Comparison of ENCODE assay signal across 10 cellular contexts in genomic region chr12:108638141-108638823, GRCh38. TPM values are rescaled to one million over a fixed set of nuclear protein-coding genes. Genes with fewer than 3 reads are reported as not detected.
DNase-seq lines count a peak whose midpoint lies in the region; FAIRE-seq and TF ChIP-seq lines count a peak whose summit lies in the region.
"Had no signal": no experiment of that assay in that cellular context is flagged by ENCODE, and none has a peak within 500 bp of the region (broad histone marks: within the 10 kb centered on the region; RNA-seq: fewer than 3 reads in every experiment).

No MANE protein-coding gene starts in this region.

- H3K79me2 ChIP-seq in neural cell (replicated peaks; ENCODE audit: insufficient read depth, low read length): no peaks in the 10 kb centered on the region

- peak overlapping the region; percentile 74 to 96 (median 89) for H3K27ac ChIP-seq in BLaER1 treated with 17β-estradiol and CSF1 and Interleukin-3, amounts not matched to agents 10 nM and 100 nM
- H3K27ac ChIP-seq in esophagus squamous epithelium: peak overlapping the region; percentile 13 to 65 (median 55)
- H3K27ac ChIP-seq in neural cell (ENCODE audit: low read length): no peak overlapping the region

- TF ChIP-seq RAD21 in neural cell (conservative IDR thresholded peaks at IDR 0.05): no peak

- no TSS peak for BruUV-seq in Caco-2 (replicated peaks; lab: Mats Ljungman, UMichigan)

- peaks cover 7% of the 10 kb centered on the region for H3K4me1 Mint-ChIP-seq in Caco-2 (ENCODE audit: low read depth, unreplicated experiment)

- no peaks in the 10 kb centered on the region for H3K27me3 ChIP-seq in BLaER1 treated with 17β-estradiol and CSF1 and Interleukin-3, amounts not matched to agents 10 nM and 100 nM
- peaks cover 0 to 16% (median 0%) of the 10 kb centered on the region in 4 donors for H3K27me3 ChIP-seq in esophagus squamous epithelium
- H3K27me3 ChIP-seq in neural cell (ENCODE audit: insufficient read depth, low read depth, low read length): no peaks in the 10 kb centered on the region
- no peaks in the 10 kb centered on the region for H3K27me3 ChIP-seq in Caco-2 (replicated peaks; ENCODE audit: control insufficient read depth, insufficient read depth, low read length)

- POLR2A ChIA-PET in Caco-2 (lab: Charles Lee): no interaction called here

- WGBS in esophagus squamous epithelium, 2 donors: 33 to 40% methylated on average over 5 to 13 of the region's 18 CpGs

- H3K9me3 ChIP-seq in BLaER1 treated with 17β-estradiol and CSF1 and Interleukin-3, amounts not matched to agents 10 nM and 100 nM (replicated peaks in 1 of 11): no peaks in the 10 kb centered on the region
- no peaks in the 10 kb centered on the region for H3K9me3 ChIP-seq in esophagus squamous epithelium
- H3K9me3 ChIP-seq in neural cell (ENCODE audit: low read length): no peaks in the 10 kb centered on the region
- no peaks in the 10 kb centered on the region for H3K9me3 ChIP-seq in Caco-2

- no peak for TF ChIP-seq POLR2A in esophagus squamous epithelium (IDR thresholded peaks at IDR 0.05)

- intact Hi-C loops in esophagus squamous epithelium (cut with DNase I) (no loop called here), Caco-2 (cut with micrococcal nuclease; ENCODE audit: unreplicated experiment) (no loop called here)

- peaks cover 96 to 100% (median 100%) of the 10 kb centered on the region in 10 experiments for H3K4me1 ChIP-seq in BLaER1 treated with 17β-estradiol and CSF1 and Interleukin-3, amounts not matched to agents 10 nM and 100 nM
- peaks cover 10 to 55% (median 31%) of the 10 kb centered on the region in 3 donors for H3K4me1 ChIP-seq in esophagus squamous epithelium
- no peaks in the 10 kb centered on the region for H3K4me1 ChIP-seq in Caco-2

- peak overlapping the region; percentile 20 to 50 (median 32); a peak in 17 of 20 replicates for H3K4me3 ChIP-seq in BLaER1 treated with 17β-estradiol and CSF1 and Interleukin-3, amounts not matched to agents 10 nM and 100 nM
- H3K4me3 ChIP-seq in esophagus squamous epithelium (peak overlapping the region in 1 of 4 donors; percentile 31), neural cell (ENCODE audit: low read length) (no peak overlapping the region), Caco-2 (ENCODE audit: low read depth, low read length) (no peak overlapping the region)

- H3K9me3 Mint-ChIP-seq in Caco-2 (ENCODE audit: unreplicated experiment): no peaks in the 10 kb centered on the region
- H3K9me3 Mint-ChIP-seq: activated naive CD8-positive, alpha-beta T cell treated with anti-CD3 and anti-CD28 coated beads, Interleukin-2, amount 10 ng/mL, durations not matched to agents 7 days and 5 days had no signal

- peak overlapping the region; percentile 81 to 97 (median 93) for H3K4me2 ChIP-seq in BLaER1 treated with 17β-estradiol and CSF1 and Interleukin-3, amounts not matched to agents 10 nM and 100 nM
- H3K4me2 ChIP-seq in neural cell (ENCODE audit: low read length): no peak overlapping the region

- no peaks in the 10 kb centered on the region for H3K9me2 ChIP-seq in neural cell (ENCODE audit: insufficient read depth, low read length)

- no peak for FAIRE-seq in urothelium cell line (lab: Jason Lieb, UNC)

- CTCF ChIA-PET in Caco-2 (lab: Charles Lee): no interaction called here

- TF ChIP-seq CTCF in esophagus squamous epithelium (IDR thresholded peaks at IDR 0.05) (no peak), neural cell (IDR thresholded peaks at IDR 0.05; ENCODE audit: poor library complexity, severe bottlenecking) (no peak), Caco-2 (IDR thresholded peaks at IDR 0.05; ENCODE audit: insufficient read depth in 1 of 2, low read depth in 1 of 2, low read length in 1 of 2, severe bottlenecking in 1 of 2, unreplicated experiment in 1 of 2) (no peak)

- H3K36me3 ChIP-seq in BLaER1 treated with 17β-estradiol and CSF1 and Interleukin-3, amounts not matched to agents 10 nM and 100 nM: no peaks in the 10 kb centered on the region
- H3K36me3 ChIP-seq in esophagus squamous epithelium (no peaks in the 10 kb centered on the region), neural cell (ENCODE audit: insufficient read depth, low read length) (no peaks in the 10 kb centered on the region), Caco-2 (ENCODE audit: control insufficient read depth, insufficient read depth, low read length) (no peaks in the 10 kb centered on the region)

- no peaks in the 10 kb centered on the region for H3K27me3 Mint-ChIP-seq in Caco-2 (ENCODE audit: insufficient read depth, unreplicated experiment)
- H3K27me3 Mint-ChIP-seq: activated naive CD8-positive, alpha-beta T cell treated with anti-CD3 and anti-CD28 coated beads, Interleukin-2, amount 10 ng/mL, durations not matched to agents 7 days and 5 days; CD4-positive, CD25-positive, alpha-beta regulatory T cell had no signal

- DNase-seq in NAMALWA (ENCODE audit: low spot score) (peak; percentile 77), esophagus squamous epithelium (lab: John Stamatoyannopoulos, UW) (no peak), urothelium cell line (ENCODE audit: low spot score) (no peak), NCI-H774 (lab: John Stamatoyannopoulos, UW) (no peak), Caco-2 (no peak)
- DNase-seq in activated CD8-positive, alpha-beta memory T cell treated with anti-CD3 and anti-CD28 coated beads for 24 hours: no peak
- DNase-seq: activated naive CD8-positive, alpha-beta T cell treated with anti-CD3 and anti-CD28 coated beads, Interleukin-2, amount 10 ng/mL, durations not matched to agents 7 days and 5 days; CD4-positive, CD25-positive, alpha-beta regulatory T cell had no signal

- peak overlapping the region; percentile 62 to 86 (median 75) for H3K9ac ChIP-seq in BLaER1 treated with 17β-estradiol and CSF1 and Interleukin-3, amounts not matched to agents 10 nM and 100 nM
- H3K9ac ChIP-seq in neural cell (ENCODE audit: low read length): peak overlapping the region; percentile 13

- peaks cover 38% of the 10 kb centered on the region for H3K36me3 Mint-ChIP-seq in Caco-2 (ENCODE audit: insufficient read depth, unreplicated experiment)
- H3K36me3 Mint-ChIP-seq: CD4-positive, CD25-positive, alpha-beta regulatory T cell had no signal

- TF ChIP-seq EP300 in neural cell (conservative IDR thresholded peaks at IDR 0.05; ENCODE audit: poor library complexity, severe bottlenecking): no peak

- no peaks in the 10 kb centered on the region for H3F3A ChIP-seq in neural cell (ENCODE audit: insufficient read depth, low read length, poor library complexity, severe bottlenecking)

- H2AFZ ChIP-seq in neural cell (ENCODE audit: low read depth, low read length): no peak overlapping the region

- no peak overlapping the region for H3K4me3 Mint-ChIP-seq in Caco-2 (ENCODE audit: unreplicated experiment)
- H3K4me3 Mint-ChIP-seq: activated naive CD8-positive, alpha-beta T cell treated with anti-CD3 and anti-CD28 coated beads, Interleukin-2, amount 10 ng/mL, durations not matched to agents 7 days and 5 days had no signal

- H4K20me1 ChIP-seq in BLaER1 treated with 17β-estradiol and CSF1 and Interleukin-3, amounts not matched to agents 10 nM and 100 nM: 0 out of 22 replicates have a peak, but pooled peaks cover 0 to 7% (median 0%) of the 10 kb centered on the region in 11 experiments
- H4K20me1 ChIP-seq in neural cell (ENCODE audit: insufficient read depth): no peaks in the 10 kb centered on the region

- no peak overlapping the region for H3K27ac Mint-ChIP-seq in Caco-2 (ENCODE audit: unreplicated experiment)

TF ChIP-seq in neural cell, 6 proteins besides CTCF, POLR2A, EP300 and RAD21:
- TF ChIP-seq EZH2 (IDR thresholded peaks at IDR 0.05; ENCODE audit: borderline replicate concordance, insufficient read depth, low read length, poor library complexity, severe bottlenecking): no peak
- no peak for TF ChIP-seq MXI1 (conservative IDR thresholded peaks at IDR 0.05; ENCODE audit: poor library complexity, severe bottlenecking)
- no peak for TF ChIP-seq TAF1 (IDR thresholded peaks at IDR 0.05; ENCODE audit: low read depth)
- no peak for TF ChIP-seq POLR2AphosphoS5 (IDR thresholded peaks at IDR 0.05)
- TF ChIP-seq REST (IDR thresholded peaks at IDR 0.05; ENCODE audit: borderline replicate concordance): no peak
- no peak for TF ChIP-seq SMC3 (conservative IDR thresholded peaks at IDR 0.05; ENCODE audit: poor library complexity)
TF ChIP-seq in neural cell: peak in this region for 0.

RNA-seq across cellular contexts. Expression of gene SELPLG, which starts 4.6 kb away (rescaled TPM):
- total RNA-seq in esophagus squamous epithelium: 10 to 100 TPM in 1 of 4 donors, 1 to 10 TPM in 3; 2.5 to 10.1 (median 5.6) TPM
- polyA plus RNA-seq in neural cell: 0.62 TPM in 1 of 2 replicates, not detected in the other
- 0.73 TPM in 1 of 2 replicates, not detected in the other for polyA minus RNA-seq in neural cell
- total RNA-seq in Caco-2 (2022): 0.23 and 0.44 TPM in 2 replicates

RNA-seq across cellular contexts. Expression of gene TMEM119, which starts 40.4 kb away (rescaled TPM):
- total RNA-seq in esophagus squamous epithelium (1 to 10 TPM in 3 of 4 donors, under 1 TPM in 1; 0.08 to 4.8 (median 2.0) TPM), Caco-2 (2022) (not detected in 2 replicates)
- not detected in 2 replicates for polyA plus RNA-seq in neural cell
- polyA minus RNA-seq in neural cell: not detected in 2 replicates

Comparison
In these comparisons a context has a peak if more than half of its experiments do, and no peak if none do; other contexts are left out.
1. H3K4me3 ChIP-seq: peak in BLaER1 treated with 17β-estradiol and CSF1 and Interleukin-3, amounts not matched to agents 10 nM and 100 nM (10 of 10); none in neural cell (single experiment) and Caco-2 (single experiment).